Comparison of ENCODE assay signal across 7 cellular contexts in the genomic region with DNA sequence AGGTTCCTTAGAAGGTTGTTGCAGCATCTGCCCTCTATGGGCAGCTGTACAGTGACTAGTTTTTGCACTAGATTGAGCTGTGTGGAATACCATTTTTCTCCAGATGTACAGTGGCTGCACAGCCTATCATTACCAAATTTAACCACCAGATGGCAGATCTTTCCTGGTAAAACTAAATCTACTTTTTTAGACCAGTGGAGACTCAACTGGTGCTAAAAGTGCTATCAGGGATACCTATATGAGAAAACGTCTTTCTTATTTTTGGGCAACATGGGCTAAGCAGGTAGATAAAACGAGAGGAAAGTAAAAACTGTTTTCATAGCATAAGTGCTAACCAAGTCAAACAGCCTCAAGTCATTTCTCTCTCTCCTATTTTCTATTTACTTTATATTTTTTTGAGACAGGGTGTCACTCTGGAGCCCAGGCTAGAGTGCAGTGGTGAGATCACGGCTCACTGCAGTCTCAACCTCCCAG. TPM values are rescaled to one million over a fixed set of nuclear protein-coding genes. Genes with fewer than 3 reads are reported as not detected.
A peak's percentile ranks its signal among the peaks of the same experiment; 100 is the strongest.
DNase-seq lines count a peak whose midpoint lies in the region; ATAC-seq, FAIRE-seq and TF ChIP-seq lines count a peak whose summit lies in the region.

No MANE protein-coding gene starts in this region.

- FAIRE-seq in G401.6 (lab: Jason Lieb, UNC): peak; percentile 46

- peak; percentile 83 for ATAC-seq in GM21515 (IDR thresholded peaks at IDR 0.05; ENCODE audit: unreplicated experiment)

- peak; percentile 46 for DNase-seq in KG1 (lab: John Stamatoyannopoulos, UW)
- peak; percentile 83 for DNase-seq in OCI-M1 (lab: John Stamatoyannopoulos, UW)
- no peak for DNase-seq in coronary artery (ENCODE audit: low spot score)
- peak; percentile 70 to 71 for DNase-seq in lung microvascular endothelial cell (ENCODE audit: low read depth in 2 of 2)
- DNase-seq in stimulated activated CD4-positive, alpha-beta T cell treated with anti-CD3 and anti-CD28 coated beads, Interleukin-2, amount 100 ng/mL, for 24 hours: no peak

- no peak overlapping the region for H3K4me3 ChIP-seq in coronary artery

- TF ChIP-seq CTCF in coronary artery (IDR thresholded peaks at IDR 0.05): peak; percentile 76

- no peak overlapping the region for H3K27ac ChIP-seq in coronary artery

RNA-seq across cellular contexts. Expression of a gene that starts 21.2 kb away (rescaled TPM):
- total RNA-seq in lung microvascular endothelial cell: not detected in 2 replicates

RNA-seq across cellular contexts. Expression of a gene that starts 55.1 kb away (rescaled TPM):
- not detected in 2 replicates for total RNA-seq in lung microvascular endothelial cell

Comparison
In these comparisons a context has a peak if more than half of its experiments do, and no peak if none do; other contexts are left out.
1. DNase-seq: peak in KG1 (single experiment), OCI-M1 (single experiment) and lung microvascular endothelial cell (2 of 2); none in coronary artery (single experiment) and stimulated activated CD4-positive, alpha-beta T cell treated with anti-CD3 and anti-CD28 coated beads, Interleukin-2, amount 100 ng/mL, for 24 hours (0 of 2).